In genomic region chr17:76535788-76536510, GRCh38 we compare ENCODE assay signal across 1 cellular context.
TF ChIP-seq lines count a peak whose summit lies in the region.

No MANE protein-coding gene starts in this region.

TF ChIP-seq in H1, 55 proteins besides CTCF, POLR2A, EP300 and RAD21:
- TF ChIP-seq E2F6 (IDR thresholded peaks at IDR 0.05), result no peak
- no peak for TF ChIP-seq USF2 (IDR thresholded peaks at IDR 0.05; ENCODE audit: low read length)
- no peak for TF ChIP-seq SIRT6 (IDR thresholded peaks at IDR 0.05; ENCODE audit: low read length)
- TF ChIP-seq HDAC2 (IDR thresholded peaks at IDR 0.05; ENCODE audit: borderline replicate concordance in 1 of 2, low read depth in 2 of 2, low read length in 2 of 2), result no peak
- TF ChIP-seq RBBP5 (IDR thresholded peaks at IDR 0.05; ENCODE audit: borderline replicate concordance, low read depth, low read length), result no peak
- no peak for TF ChIP-seq RXRA (IDR thresholded peaks at IDR 0.05; ENCODE audit: insufficient read depth, low read depth, low read length)
TF ChIP-seq in H1: peak in this region for 0.
